In genomic region chr13:52127783-52128702, GRCh38 we compare ENCODE assay signal across 8 cellular contexts. TPM values are rescaled to one million over a fixed set of nuclear protein-coding genes. Genes with fewer than 3 reads are reported as not detected.
DNase-seq lines count a peak whose midpoint lies in the region; ATAC-seq and TF ChIP-seq lines count a peak whose summit lies in the region.

No MANE protein-coding gene starts in this region.

- H3K27me3 ChIP-seq in SJCRH30 (no peaks in the 10 kb centered on the region), osteoblast (ENCODE audit: insufficient read depth, low read length) (no peaks in the 10 kb centered on the region)

- H3K9me3 Mint-ChIP-seq in activated naive CD4-positive, alpha-beta T cell treated with anti-CD3 and anti-CD28 coated beads, Interleukin-2, amount 50 U/mL, for 72 hours = no peaks in the 10 kb centered on the region

- no peaks in the 10 kb centered on the region for H4K20me1 ChIP-seq in osteoblast (ENCODE audit: insufficient read depth, low read length)

- H3K36me3 Mint-ChIP-seq in activated naive CD4-positive, alpha-beta T cell treated with anti-CD3 and anti-CD28 coated beads, Interleukin-2, amount 50 U/mL, for 72 hours = no peaks in the 10 kb centered on the region

- peak overlapping the region; percentile 99 for H3K4me2 ChIP-seq in osteoblast (ENCODE audit: insufficient read depth, low read length)

- peaks cover 6% of the 10 kb centered on the region; the same call in 1 of the 2 replicates for H3K4me1 ChIP-seq in SJCRH30
- peaks cover 16% of the 10 kb centered on the region for H3K4me1 ChIP-seq in osteoblast (ENCODE audit: insufficient read depth, low read length)
- H3K4me1 ChIP-seq in urinary bladder (ENCODE audit: insufficient read depth) = no peaks in the 10 kb centered on the region

- no peak overlapping the region for H3K27ac ChIP-seq in SJCRH30
- no peak overlapping the region for H3K27ac ChIP-seq in osteoblast (ENCODE audit: low read depth, low read length)
- no peak overlapping the region for H3K27ac ChIP-seq in urinary bladder (ENCODE audit: low read depth)

- peak overlapping the region in 1 of 2 donors; percentile 58 for H3K27ac Mint-ChIP-seq in activated naive CD4-positive, alpha-beta T cell treated with anti-CD3 and anti-CD28 coated beads, Interleukin-2, amount 50 U/mL, for 72 hours

- ATAC-seq in GM21526 (IDR thresholded peaks at IDR 0.05; ENCODE audit: low FRiP score, unreplicated experiment) = peak; percentile 8
- peak; percentile 69 to 71 for ATAC-seq in activated naive CD4-positive, alpha-beta T cell treated with anti-CD3 and anti-CD28 coated beads, Interleukin-2, amount 50 U/mL, for 72 hours

- no peaks in the 10 kb centered on the region for H3K79me2 ChIP-seq in osteoblast (ENCODE audit: insufficient read depth, low read length)

- peak overlapping the region; percentile 77 for H3K4me3 ChIP-seq in SJCRH30
- peak overlapping the region; percentile 82 for H3K4me3 ChIP-seq in osteoblast (ENCODE audit: insufficient read depth, low read length)
- peak overlapping the region; percentile 53 for H3K4me3 ChIP-seq in urinary bladder (ENCODE audit: low read depth, low read length)

- TF ChIP-seq CTCF in osteoblast (IDR thresholded peaks at IDR 0.05; ENCODE audit: extremely low read depth, low read depth, low read length) = peak; percentile 90

- H3K36me3 ChIP-seq in SJCRH30 (no peaks in the 10 kb centered on the region), osteoblast (ENCODE audit: insufficient read depth, low read length) (peaks cover 14% of the 10 kb centered on the region), urinary bladder (ENCODE audit: insufficient read depth) (no peaks in the 10 kb centered on the region)

- under 1% methylated on average over 33 of the region's 33 CpGs for WGBS in urinary bladder

- H3K9me3 ChIP-seq in SJCRH30 (replicated peaks) (no peaks in the 10 kb centered on the region), osteoblast (ENCODE audit: low read depth, low read length) (no peaks in the 10 kb centered on the region)

- peak overlapping the region; percentile 99 for H2AFZ ChIP-seq in osteoblast (ENCODE audit: low read length)

- DNase-seq in D341Med (ENCODE audit: low spot score) = peak; percentile 74
- DNase-seq in LoVo (ENCODE audit: low spot score) = peak; percentile 79
- peak; percentile 48 to 81 for DNase-seq in SJCRH30
- DNase-seq in activated naive CD4-positive, alpha-beta T cell treated with anti-CD3 and anti-CD28 coated beads, Interleukin-2, amount 50 U/mL, for 72 hours (ENCODE audit: low spot score in 2 of 2) = peak in 1 of 2 donors; percentile 63
- peak; percentile 77 for DNase-seq in glomerular visceral epithelial cell (ENCODE audit: extremely low spot score)
- peak; percentile 94 for DNase-seq in osteoblast (ENCODE audit: insufficient read length, low spot score, missing footprints)

RNA-seq across cellular contexts. Expression of gene NEK5, which starts 0.8 kb away (rescaled TPM):
- total RNA-seq in SJCRH30 (2014; rRNA removed; shearing (Covaris generic)) = not detected in 2 replicates
- under 1 TPM in 1 of 2 donors, not detected in 1; 0.14 TPM for total RNA-seq in activated naive CD4-positive, alpha-beta T cell treated with anti-CD3 and anti-CD28 coated beads, Interleukin-2, amount 50 U/mL, for 72 hours
- total RNA-seq in osteoblast (0.29 and 0.36 TPM in 2 replicates), urinary bladder (1.4 TPM)
- polyA plus RNA-seq in urinary bladder = 0.16 TPM

RNA-seq across cellular contexts. Expression of gene NEK3, which starts 31.4 kb away (rescaled TPM):
- total RNA-seq in SJCRH30 (2014; rRNA removed; shearing (Covaris generic)) = 10.3 and 10.9 TPM in 2 replicates
- total RNA-seq in activated naive CD4-positive, alpha-beta T cell treated with anti-CD3 and anti-CD28 coated beads, Interleukin-2, amount 50 U/mL, for 72 hours = 1 to 10 TPM in 1 of 2 donors, under 1 TPM in 1; 0.18 to 6.2 TPM
- 6.5 and 8.0 TPM in 2 replicates for total RNA-seq in osteoblast
- total RNA-seq in urinary bladder = 22.3 TPM
- 14.2 TPM for polyA plus RNA-seq in urinary bladder
